23 cellular contexts compared by ENCODE assay signal in the genomic region with DNA sequence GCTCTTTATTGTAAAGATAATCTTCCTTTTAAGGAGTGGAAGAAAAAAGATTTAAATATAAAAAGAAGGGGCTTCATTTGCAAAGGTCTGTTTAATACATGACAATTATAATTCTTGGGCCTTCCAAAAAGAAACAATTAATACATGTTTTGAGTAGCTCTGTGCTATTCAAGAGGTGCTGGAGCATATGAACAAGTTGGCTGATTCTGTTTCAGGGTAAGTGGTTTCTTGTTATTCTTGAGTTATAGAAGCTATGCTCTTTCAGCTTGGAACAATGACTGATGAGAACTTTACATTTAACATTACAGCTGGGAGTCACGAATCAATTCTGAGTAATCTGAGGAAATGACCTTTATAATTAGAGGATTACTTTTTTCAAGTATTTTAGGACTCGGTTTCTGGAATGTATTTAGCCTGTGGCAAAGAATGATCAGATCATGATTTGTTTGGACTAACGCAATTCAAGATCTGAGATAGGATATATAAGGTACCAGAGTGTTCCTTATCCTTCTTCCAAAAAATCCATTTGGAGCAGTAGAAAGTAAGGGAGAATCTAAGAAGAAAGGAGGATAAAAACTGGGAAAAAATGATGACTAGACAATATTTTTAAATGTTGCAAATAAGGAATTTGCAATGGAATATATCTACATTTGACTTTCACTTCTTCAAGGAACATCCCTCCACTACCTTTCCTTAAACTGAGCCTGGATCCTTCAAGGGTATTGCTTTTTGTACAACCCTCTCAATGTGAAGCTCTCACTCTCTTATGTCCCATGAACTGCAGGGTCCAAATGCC.
"Had no signal": no experiment of that assay in that cellular context is flagged by ENCODE, and none has a peak within 500 bp of the region (broad histone marks: within the 10 kb centered on the region; RNA-seq: fewer than 3 reads in every experiment).

No MANE protein-coding gene starts in this region.

- FAIRE-seq: bronchial epithelial cell had no signal

- H3K36me3 ChIP-seq: ascending aorta, prostate gland, tibial nerve, vagina had no signal

- H3K4me1 Mint-ChIP-seq: activated B cell treated with CpG ODN at 0.5 μM for 24 hours; activated naive CD4-positive, alpha-beta T cell treated with anti-CD3 and anti-CD28 coated beads, Interleukin-2, amount 10 ng/mL, durations not matched to agents 7 days and 5 days; naive B cell had no signal

- H3K27me3 ChIP-seq: ascending aorta, tibial nerve, vagina had no signal

- H3K36me3 Mint-ChIP-seq: activated naive CD4-positive, alpha-beta T cell treated with anti-CD3 and anti-CD28 coated beads, Interleukin-2, amount 10 ng/mL, durations not matched to agents 7 days and 5 days; naive B cell had no signal

- H3K27ac Mint-ChIP-seq: activated B cell treated with CpG ODN at 0.5 μM for 24 hours; activated CD8-positive, alpha-beta T cell treated with anti-CD3 and anti-CD28 coated beads for 36 hours; activated naive CD4-positive, alpha-beta T cell treated with anti-CD3 and anti-CD28 coated beads, Interleukin-2, amount 10 ng/mL, durations not matched to agents 7 days and 5 days; dendritic cell treated with granulocyte-macrophage colony-stimulating factor and Interleukin-4, amounts not matched to agents 40 ng/mL and 50 ng/mL, for 4 days; stimulated activated naive CD8-positive, alpha-beta T cell treated with anti-CD3 and anti-CD28 coated beads, Interleukin-15, Interleukin-2, amounts not matched to agents 100 ng/mL and 50 ng/mL, for 24 hours had no signal

- ATAC-seq: activated CD8-positive, alpha-beta T cell treated with anti-CD3 and anti-CD28 coated beads for 36 hours; activated T-cell treated with anti-CD3 and anti-CD28 coated beads, Interleukin-2, amount 50 U/mL, for 4 hours; esophagus mucosa; mucosa of descending colon; right cardiac atrium had no signal

- H3K9me3 Mint-ChIP-seq: activated CD8-positive, alpha-beta T cell treated with anti-CD3 and anti-CD28 coated beads for 36 hours; activated naive CD4-positive, alpha-beta T cell treated with anti-CD3 and anti-CD28 coated beads, Interleukin-2, amount 10 ng/mL, durations not matched to agents 7 days and 5 days had no signal

- H3K27ac ChIP-seq: ascending aorta, prostate gland, skin epidermis, tibial nerve, vagina had no signal

- H3K27me3 Mint-ChIP-seq: activated B cell treated with CpG ODN at 0.5 μM for 24 hours; activated CD8-positive, alpha-beta T cell treated with anti-CD3 and anti-CD28 coated beads for 36 hours; activated naive CD4-positive, alpha-beta T cell treated with anti-CD3 and anti-CD28 coated beads, Interleukin-2, amount 10 ng/mL, durations not matched to agents 7 days and 5 days; dendritic cell treated with granulocyte-macrophage colony-stimulating factor and Interleukin-4, amounts not matched to agents 40 ng/mL and 50 ng/mL, for 4 days; naive B cell had no signal

- H3K4me3 ChIP-seq: ascending aorta, mucosa of descending colon, prostate gland, skin epidermis, tibial nerve, vagina had no signal

- H3K4me1 ChIP-seq: ascending aorta, prostate gland, tibial nerve, vagina had no signal

- H3K9me3 ChIP-seq: ascending aorta, mucosa of descending colon, prostate gland, vagina had no signal

- H3K4me3 Mint-ChIP-seq: activated B cell treated with CpG ODN at 0.5 μM for 24 hours; activated CD8-positive, alpha-beta T cell treated with anti-CD3 and anti-CD28 coated beads for 36 hours; activated naive CD4-positive, alpha-beta T cell treated with anti-CD3 and anti-CD28 coated beads, Interleukin-2, amount 10 ng/mL, durations not matched to agents 7 days and 5 days; activated T-cell treated with anti-CD3 and anti-CD28 coated beads, Interleukin-2, amount 50 U/mL, for 4 hours; dendritic cell treated with granulocyte-macrophage colony-stimulating factor and Interleukin-4, amounts not matched to agents 40 ng/mL and 50 ng/mL, for 4 days; neural crest cell; stimulated activated naive CD8-positive, alpha-beta T cell treated with anti-CD3 and anti-CD28 coated beads, Interleukin-15, Interleukin-2, amounts not matched to agents 100 ng/mL and 50 ng/mL, for 24 hours had no signal

- DNase-seq: activated B cell treated with CpG ODN at 0.5 μM for 24 hours; activated CD4-positive, alpha-beta T cell treated with anti-CD3 and anti-CD28 coated beads for 48 hours; activated CD8-positive, alpha-beta T cell treated with anti-CD3 and anti-CD28 coated beads for 36 hours; activated effector memory CD4-positive, alpha-beta T cell treated with Interleukin-2 at 50 U/mL for 16 hours; activated naive CD4-positive, alpha-beta T cell treated with anti-CD3 and anti-CD28 coated beads, Interleukin-2, amount 10 ng/mL, durations not matched to agents 7 days and 5 days; activated T-cell treated with anti-CD3 and anti-CD28 coated beads, Interleukin-2, amount 50 U/mL, for 4 hours; cerebellar nuclear complex; effector CD8-positive, alpha-beta T cell; mesenchymal stem cell; mucosa of descending colon; naive B cell; right cardiac atrium; T-helper 9 cell had no signal
